In the genomic region with DNA sequence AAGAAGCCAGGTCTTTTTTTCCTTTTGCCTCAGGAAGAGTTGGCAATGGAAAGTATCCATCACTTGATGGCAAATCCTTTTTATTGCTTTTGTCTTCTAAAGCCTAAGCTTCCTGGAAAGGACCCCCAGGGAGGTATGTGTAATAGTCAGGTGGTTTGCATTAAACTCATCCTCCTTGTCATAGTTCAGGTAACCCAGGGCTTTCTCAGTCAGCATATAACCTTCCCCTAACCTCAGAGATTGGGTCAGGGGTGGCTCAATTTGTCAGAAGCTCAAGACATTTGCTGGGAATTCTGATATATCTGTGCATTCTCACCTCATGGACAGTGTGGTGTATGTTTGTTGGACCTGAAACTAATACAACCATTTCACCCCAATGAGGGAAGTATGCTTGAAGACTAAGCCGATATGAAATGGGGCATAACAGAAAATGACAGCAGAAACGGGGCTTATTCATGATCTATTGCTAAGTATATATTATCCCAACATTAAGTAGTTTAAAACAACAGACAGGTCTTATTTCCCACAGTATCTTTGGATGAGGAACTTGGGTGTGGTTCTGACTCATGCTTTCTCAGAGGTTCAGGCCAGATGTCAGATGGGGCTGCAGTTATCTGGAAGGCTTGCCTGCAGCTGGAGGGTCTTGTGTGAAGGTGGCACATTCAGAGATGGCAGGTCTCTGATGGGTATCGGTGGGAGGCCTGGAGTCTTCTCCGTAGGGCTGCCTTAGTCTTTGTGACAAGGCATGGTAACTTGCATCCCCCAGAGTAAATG, we compare ENCODE assay signal across 20 cellular contexts.
DNase-seq lines count a peak whose midpoint lies in the region; ATAC-seq and TF ChIP-seq lines count a peak whose summit lies in the region.
"Had no signal": no experiment of that assay in that cellular context is flagged by ENCODE, and none has a peak within 500 bp of the region (broad histone marks: within the 10 kb centered on the region; RNA-seq: fewer than 3 reads in every experiment).

No MANE protein-coding gene starts in this region.

- H3K4me3 ChIP-seq in GM23248 (no peak overlapping the region), OCI-LY7 (ENCODE audit: low read depth, low read length, poor library complexity, severe bottlenecking) (no peak overlapping the region), mammary epithelial cell (replicated peaks in 1 of 3; ENCODE audit: insufficient read depth in 1 of 3, low read depth in 2 of 3, low read length in 3 of 3) (no peak overlapping the region)
- H3K4me3 ChIP-seq: GM23338, lung, Peyer's patch had no signal

- H3K4me2 ChIP-seq in GM23248 (ENCODE audit: unreplicated experiment) (no peak overlapping the region), OCI-LY7 (ENCODE audit: low read length) (no peak overlapping the region), mammary epithelial cell (ENCODE audit: insufficient read depth, low read depth, low read length) (peak overlapping the region; percentile 22)
- H3K4me2 ChIP-seq: GM23338 had no signal

- no peak for ATAC-seq in GM19452 (IDR thresholded peaks at IDR 0.05; ENCODE audit: unreplicated experiment)
- ATAC-seq: GM23338 had no signal

- POLR2A ChIA-PET in OCI-LY7 (lab: Charles Lee): no interaction called here

- no peaks in the 10 kb centered on the region for H3K36me3 Mint-ChIP-seq in chondrocyte (ENCODE audit: low read depth)

- H3K79me2 ChIP-seq in GM23248 (ENCODE audit: insufficient read depth) (no peaks in the 10 kb centered on the region), OCI-LY7 (ENCODE audit: insufficient read depth, low read depth, low read length) (no peaks in the 10 kb centered on the region), mammary epithelial cell (ENCODE audit: insufficient read depth, low read length) (no peaks in the 10 kb centered on the region)

- no peak overlapping the region for H3K27ac ChIP-seq in GM23248
- H3K27ac ChIP-seq in OCI-LY7 (ENCODE audit: low read depth, low read length, poor library complexity, severe bottlenecking): no peak overlapping the region
- peak overlapping the region; percentile 28 for H3K27ac ChIP-seq in mammary epithelial cell (ENCODE audit: insufficient read depth, low read depth, low read length)
- H3K27ac ChIP-seq: Peyer's patch had no signal

- CTCF ChIA-PET in OCI-LY7 (lab: Charles Lee; ENCODE audit: unreplicated experiment) (no interaction called here), mammary epithelial cell (lab: Charles Lee; ENCODE audit: low non-redundant PET) (no interaction called here)

- H3K9me2 ChIP-seq in GM23248 (ENCODE audit: insufficient read depth) (no peaks in the 10 kb centered on the region), OCI-LY7 (ENCODE audit: insufficient read depth, low read length) (no peaks in the 10 kb centered on the region)

- peaks cover 3% of the 10 kb centered on the region for H3K9me3 Mint-ChIP-seq in chondrocyte (ENCODE audit: low read depth)

- 63 to 64% methylated on average over 4 of the region's 4 CpGs for WGBS in GM23248 (ENCODE audit: low coverage in 1 of 2, low lambda C conversion rate in 2 of 2, missing lambda C conversion rate in 2 of 2), 2 experiments
- 63% methylated on average over 4 of the region's 4 CpGs for WGBS in mammary epithelial cell (ENCODE audit: low coverage, missing lambda C conversion rate)

- intact Hi-C loops in OCI-LY7 (cut with micrococcal nuclease; ENCODE audit: unreplicated experiment): no loop called here
- intact Hi-C loops in mammary epithelial cell (cut with micrococcal nuclease): no loop called here

- DNase-seq in GM23248: peak; percentile 27
- DNase-seq in OCI-LY7 (ENCODE audit: low spot score): no peak
- peak; percentile 83 for DNase-seq in mammary epithelial cell
- peak; percentile 48 for DNase-seq in renal cortical epithelial cell (ENCODE audit: low read depth)
- no peak for DNase-seq in hypothalamus (lab: John Stamatoyannopoulos, UW)
- no peak for DNase-seq in chondrocyte (ENCODE audit: low spot score)
- DNase-seq: activated CD4-positive, alpha-beta T cell treated with anti-CD3 and anti-CD28 coated beads, Interleukin-2, amount 10 ng/mL, durations not matched to agents 24 days and 14 days; activated CD8-positive, alpha-beta memory T cell treated with anti-CD3 and anti-CD28 coated beads, Interleukin-2, amount 50 U/mL, for 4 hours; activated gamma-delta T cell treated with Interleukin-2 at 50 U/mL for 16 hours; amniotic stem cell; NCI-H146; NCI-H2171; NCI-H82; nucleus accumbens; Peyer's patch; stimulated activated CD4-positive, alpha-beta T cell treated with anti-CD3 and anti-CD28 coated beads, Interleukin-12 subunit alpha, Interleukin-12 subunit beta, amount 100 ng/mL, for 4 hours had no signal

- in situ Hi-C loops in GM23248 (cut with MboI): no loop called here
- in situ Hi-C loops in mammary epithelial cell (cut with MboI; ENCODE audit: low sequenced_read_pairs in 2 of 2): no loop called here

- H3K36me3 ChIP-seq in GM23248 (ENCODE audit: low read depth): no peaks in the 10 kb centered on the region
- H3K36me3 ChIP-seq in OCI-LY7 (ENCODE audit: insufficient read depth, low read length): no peaks in the 10 kb centered on the region; the same call in 1 of the 2 replicates
- H3K36me3 ChIP-seq in mammary epithelial cell (ENCODE audit: insufficient read depth, low read length): no peaks in the 10 kb centered on the region
- H3K36me3 ChIP-seq: Peyer's patch had no signal

- H3K4me1 ChIP-seq in GM23248 (ENCODE audit: insufficient read depth): no peaks in the 10 kb centered on the region
- H3K4me1 ChIP-seq in OCI-LY7 (ENCODE audit: insufficient read depth, low read length, poor library complexity, severe bottlenecking): peaks cover 6% of the 10 kb centered on the region
- peaks cover 14% of the 10 kb centered on the region for H3K4me1 ChIP-seq in mammary epithelial cell (ENCODE audit: insufficient read depth, low read length)
- H3K4me1 ChIP-seq: Peyer's patch had no signal

- H3K9me3 ChIP-seq in GM23248 (ENCODE audit: low read depth): no peaks in the 10 kb centered on the region
- peaks cover 23% of the 10 kb centered on the region for H3K9me3 ChIP-seq in OCI-LY7 (ENCODE audit: low read length)
- no peaks in the 10 kb centered on the region for H3K9me3 ChIP-seq in mammary epithelial cell (replicated peaks; ENCODE audit: insufficient read depth, low read length)
- H3K9me3 ChIP-seq: Peyer's patch had no signal

- no peaks in the 10 kb centered on the region for H3K4me1 Mint-ChIP-seq in chondrocyte (ENCODE audit: low read depth)
- H3K4me1 Mint-ChIP-seq: activated CD4-positive, alpha-beta T cell treated with anti-CD3 and anti-CD28 coated beads, Interleukin-2, amount 10 ng/mL, durations not matched to agents 24 days and 14 days; GM23338 had no signal

- BruUV-seq in OCI-LY7 (replicated peaks; lab: Mats Ljungman, UMichigan) (no TSS peak), mammary epithelial cell (replicated peaks; lab: Mats Ljungman, UMichigan) (no TSS peak)

- TF ChIP-seq CTCF in OCI-LY7 (conservative IDR thresholded peaks at IDR 0.05; ENCODE audit: low read length) (no peak), mammary epithelial cell (conservative IDR thresholded peaks at IDR 0.05 in 1 of 2, IDR thresholded peaks at IDR 0.05 in 1 of 2; ENCODE audit: extremely low read depth in 1 of 2, insufficient read depth in 1 of 2, low read depth in 1 of 2, low read length in 2 of 2) (no peak), chondrocyte (IDR thresholded peaks at IDR 0.05) (no peak)

- H3K27me3 Mint-ChIP-seq in chondrocyte (ENCODE audit: low read depth): peaks cover 14% of the 10 kb centered on the region

- H3K9ac ChIP-seq in GM23248 (no peak overlapping the region), mammary epithelial cell (ENCODE audit: insufficient read depth, low read length) (no peak overlapping the region)

- H3K27ac Mint-ChIP-seq in chondrocyte (ENCODE audit: unreplicated experiment): no peak overlapping the region
- H3K27ac Mint-ChIP-seq: activated CD4-positive, alpha-beta T cell treated with anti-CD3 and anti-CD28 coated beads, Interleukin-2, amount 10 ng/mL, durations not matched to agents 24 days and 14 days; GM23338 had no signal

- no peaks in the 10 kb centered on the region for H3F3A ChIP-seq in GM23248 (ENCODE audit: insufficient read depth)

- H4K20me1 ChIP-seq in GM23248 (ENCODE audit: insufficient read depth) (no peaks in the 10 kb centered on the region), OCI-LY7 (ENCODE audit: insufficient read depth, low read length) (no peaks in the 10 kb centered on the region), mammary epithelial cell (ENCODE audit: insufficient read depth, low read length) (no peaks in the 10 kb centered on the region)

- no peak overlapping the region for H2AFZ ChIP-seq in GM23248
- peak overlapping the region; percentile 40; the same call in 1 of the 2 replicates for H2AFZ ChIP-seq in OCI-LY7 (ENCODE audit: low read length)
- no peak overlapping the region for H2AFZ ChIP-seq in mammary epithelial cell (ENCODE audit: low read depth, low read length)
- H2AFZ ChIP-seq: GM23338 had no signal

- H3K27me3 ChIP-seq in GM23248 (replicated peaks; ENCODE audit: insufficient read depth) (no peaks in the 10 kb centered on the region), mammary epithelial cell (ENCODE audit: insufficient read depth, low read length) (no peaks in the 10 kb centered on the region)
- H3K27me3 ChIP-seq: Peyer's patch had no signal

- dilution Hi-C loops in mammary epithelial cell (cut with HindIII; ENCODE audit: low sequenced_read_pairs): no loop called here

- H3K4me3 Mint-ChIP-seq in chondrocyte (ENCODE audit: unreplicated experiment): no peak overlapping the region
- H3K4me3 Mint-ChIP-seq: activated CD4-positive, alpha-beta T cell treated with anti-CD3 and anti-CD28 coated beads, Interleukin-2, amount 10 ng/mL, durations not matched to agents 24 days and 14 days; central memory CD8-positive, alpha-beta T cell; GM23338 had no signal

Comparison
In these comparisons a context has a peak if more than half of its experiments do, and no peak if none do; other contexts are left out.
1. DNase-seq: peak in GM23248 (single experiment), mammary epithelial cell (single experiment) and renal cortical epithelial cell (single experiment); none in OCI-LY7 (single experiment), hypothalamus (0 of 51) and chondrocyte (single experiment).